In genomic region chr6:16959789-16960188, GRCh38 we compare ENCODE assay signal across 22 cellular contexts.
DNase-seq lines count a peak whose midpoint lies in the region; ATAC-seq, FAIRE-seq and TF ChIP-seq lines count a peak whose summit lies in the region.
"Had no signal": no experiment of that assay in that cellular context is flagged by ENCODE, and none has a peak within 500 bp of the region (broad histone marks: within the 10 kb centered on the region; RNA-seq: fewer than 3 reads in every experiment).

No MANE protein-coding gene starts in this region.

- peaks cover 13% of the 10 kb centered on the region for H3K4me1 ChIP-seq in IMR-90 (ENCODE audit: control insufficient read depth, insufficient read depth, low read length)
- peaks cover 15% of the 10 kb centered on the region for H3K4me1 ChIP-seq in endothelial cell of umbilical vein (ENCODE audit: control insufficient read depth, extremely low read depth, insufficient read depth, low read length)
- H3K4me1 ChIP-seq in gastrocnemius medialis: peaks cover 5 to 9% of the 10 kb centered on the region in 2 donors
- H3K4me1 ChIP-seq: BE2C, BLaER1 had no signal

- no peaks in the 10 kb centered on the region for H4K20me1 ChIP-seq in IMR-90 (ENCODE audit: insufficient read depth, low read length)
- H4K20me1 ChIP-seq in endothelial cell of umbilical vein (replicated peaks; ENCODE audit: control insufficient read depth, extremely low read depth, insufficient read depth, low read length): no peaks in the 10 kb centered on the region
- H4K20me1 ChIP-seq: BLaER1 had no signal

- no peak overlapping the region for H3K56ac ChIP-seq in IMR-90 (ENCODE audit: extremely low read depth, insufficient read depth, low read length)

- H3K4me3 ChIP-seq in IMR-90 (ENCODE audit: insufficient read depth, low read depth, low read length) (no peak overlapping the region), endothelial cell of umbilical vein (replicated peaks in 1 of 3; ENCODE audit: insufficient read depth in 1 of 3, low read depth in 1 of 3, low read length in 3 of 3) (no peak overlapping the region), gastrocnemius medialis (no peak overlapping the region)
- H3K4me3 ChIP-seq: BLaER1 had no signal

- no peaks in the 10 kb centered on the region for H3K27me3 ChIP-seq in IMR-90 (ENCODE audit: control insufficient read depth, insufficient read depth, low read length)
- no peaks in the 10 kb centered on the region for H3K27me3 ChIP-seq in endothelial cell of umbilical vein (ENCODE audit: control insufficient read depth in 2 of 2, insufficient read depth in 2 of 2, low read length in 2 of 2)
- no peaks in the 10 kb centered on the region for H3K27me3 ChIP-seq in gastrocnemius medialis
- H3K27me3 ChIP-seq: BE2C, BLaER1 had no signal

- H2BK20ac ChIP-seq in IMR-90 (ENCODE audit: low read depth, low read length): peak overlapping the region; percentile 28; the same call in 1 of the 2 replicates

- in situ Hi-C loops in IMR-90 (cut with MboI; ENCODE audit: low sequenced_read_pairs): loop anchor here (5.0 to 10.0 kb wide), 2 partner anchors 187 to 625 kb away; no protein-coding TSS in a partner anchor
- in situ Hi-C loops in gastrocnemius medialis (cut with MboI; ENCODE audit: low sequenced_read_pairs in 4 of 4): loop anchor here in 3 of 4 donors (10.0 to 25.0 kb wide), 4 partner anchors 147 to 622 kb away; no protein-coding TSS in a partner anchor

- peak overlapping the region; percentile 25; the same call in 1 of the 2 replicates for H3K23ac ChIP-seq in IMR-90 (ENCODE audit: low read depth, low read length)

- H3K27ac ChIP-seq in IMR-90 (ENCODE audit: insufficient read depth, low read length) (no peak overlapping the region), endothelial cell of umbilical vein (ENCODE audit: insufficient read depth, low read depth, low read length) (no peak overlapping the region), gastrocnemius medialis (no peak overlapping the region)
- H3K27ac ChIP-seq: BLaER1 had no signal

- H3K9me3 ChIP-seq in IMR-90 (ENCODE audit: control insufficient read depth, insufficient read depth, low read length) (no peaks in the 10 kb centered on the region), endothelial cell of umbilical vein (replicated peaks; ENCODE audit: control insufficient read depth, insufficient read depth, low read length) (no peaks in the 10 kb centered on the region), gastrocnemius medialis (no peaks in the 10 kb centered on the region)
- H3K9me3 ChIP-seq: BE2C, BLaER1 had no signal

- no CpG with 5 or more reads among the region's 1 CpG for WGBS in IMR-90 (ENCODE audit: extremely low coverage in 2 of 2, insufficient read length in 1 of 2), 2 experiments

- TF ChIP-seq POLR2A in IMR-90 (IDR thresholded peaks at IDR 0.05; ENCODE audit: low read depth, low read length) (no peak), endothelial cell of umbilical vein (IDR thresholded peaks at IDR 0.05; ENCODE audit: low read depth, low read length) (no peak), gastrocnemius medialis (IDR thresholded peaks at IDR 0.05) (no peak)

- H3K9me1 ChIP-seq in IMR-90 (ENCODE audit: insufficient read depth, low read length) (peaks cover 15% of the 10 kb centered on the region), endothelial cell of umbilical vein (replicated peaks; ENCODE audit: control insufficient read depth, extremely low read depth, insufficient read depth, low read length) (no peaks in the 10 kb centered on the region)

- no peak overlapping the region for H4K5ac ChIP-seq in IMR-90 (ENCODE audit: low read depth, low read length)

- no peak overlapping the region for H4K8ac ChIP-seq in IMR-90 (ENCODE audit: low read depth in 2 of 2, low read length in 2 of 2)

- ATAC-seq in IMR-90 (ENCODE audit: low read depth): no peak
- ATAC-seq in gastrocnemius medialis: peak; percentile 78 to 82

- peak overlapping the region; percentile 42; the same call in 1 of the 2 replicates for H3K4ac ChIP-seq in IMR-90 (ENCODE audit: low read depth, low read length)

- no peak overlapping the region for H2AK5ac ChIP-seq in IMR-90 (ENCODE audit: low read depth, low read length)

- H3K18ac ChIP-seq in IMR-90 (ENCODE audit: low read depth, low read length): peak overlapping the region; percentile 77; the same call in 1 of the 2 replicates

- DNase-seq in IMR-90 (no peak), endothelial cell of umbilical vein (ENCODE audit: low read depth, low spot score) (peak; percentile 9), gastrocnemius medialis (no peak), activated gamma-delta T cell (lab: John Stamatoyannopoulos, UW) (no peak), germinal center (ENCODE audit: low spot score) (no peak)
- no peak for DNase-seq in activated CD4-positive, alpha-beta memory T cell treated with anti-CD3 and anti-CD28 coated beads for 36 hours
- DNase-seq: 8988T; ACHN; BE2C; C1 segment of cervical spinal cord; CD4-positive, alpha-beta memory T cell; CD4-positive, CD25-positive, alpha-beta regulatory T cell; CD8-positive, alpha-beta memory T cell; COR-L47; DMS79 treated with DMSO at 0.1 percent for 48 hours; GF-D8 had no signal

- CTCF ChIA-PET in IMR-90 (lab: Yijun Ruan, JAX): interaction anchor here (1.4 to 1.5 kb wide), 2 partner anchors 9 to 196 kb away, joined by 3 to 4 read pairs; no protein-coding TSS in a partner anchor
- CTCF ChIA-PET in endothelial cell of umbilical vein (lab: Charles Lee): interaction anchor here (1.0 to 1.7 kb wide), 2 partner anchors 127 to 628 kb away, joined by 3 to 5 read pairs; no protein-coding TSS in a partner anchor
- CTCF ChIA-PET in activated CD4-positive, alpha-beta memory T cell treated with anti-CD3 and anti-CD28 coated beads for 36 hours (lab: Charles Lee): no interaction called here

- H3K4me1 Mint-ChIP-seq in activated CD4-positive, alpha-beta memory T cell treated with anti-CD3 and anti-CD28 coated beads for 36 hours (ENCODE audit: low read depth): peaks cover 30% of the 10 kb centered on the region

- H2BK120ac ChIP-seq in IMR-90 (ENCODE audit: low read depth, low read length): peak overlapping the region; percentile 72

- H3K36me3 ChIP-seq in IMR-90 (ENCODE audit: control insufficient read depth, insufficient read depth, low read length): no peaks in the 10 kb centered on the region
- no peaks in the 10 kb centered on the region for H3K36me3 ChIP-seq in endothelial cell of umbilical vein (ENCODE audit: control insufficient read depth in 2 of 2, extremely low read depth in 1 of 2, insufficient read depth in 2 of 2, low read length in 2 of 2)
- no peaks in the 10 kb centered on the region for H3K36me3 ChIP-seq in gastrocnemius medialis
- H3K36me3 ChIP-seq: BE2C, BLaER1 had no signal

- no peaks in the 10 kb centered on the region for H3K36me3 Mint-ChIP-seq in activated CD4-positive, alpha-beta memory T cell treated with anti-CD3 and anti-CD28 coated beads for 36 hours
- H3K36me3 Mint-ChIP-seq: CD14-positive monocyte; CD4-positive, alpha-beta memory T cell; CD4-positive, CD25-positive, alpha-beta regulatory T cell; CD8-positive, alpha-beta memory T cell had no signal

- BruUV-seq in IMR-90 (replicated peaks; lab: Mats Ljungman, UMichigan) (no TSS peak), endothelial cell of umbilical vein (replicated peaks; lab: Mats Ljungman, UMichigan) (no TSS peak)

- H3K79me2 ChIP-seq in endothelial cell of umbilical vein (ENCODE audit: control insufficient read depth, insufficient read depth, low read length): no peaks in the 10 kb centered on the region

- no peaks in the 10 kb centered on the region for H3K79me1 ChIP-seq in IMR-90 (ENCODE audit: low read depth in 1 of 2, low read length in 2 of 2)

- H2BK5ac ChIP-seq in IMR-90 (ENCODE audit: low read depth, low read length, poor library complexity, severe bottlenecking): no peak overlapping the region

- H2AFZ ChIP-seq in IMR-90 (replicated peaks; ENCODE audit: low read length, poor library complexity): no peak overlapping the region
- no peak overlapping the region for H2AFZ ChIP-seq in endothelial cell of umbilical vein (ENCODE audit: low read depth, low read length)

- TF ChIP-seq RAD21 in IMR-90 (IDR thresholded peaks at IDR 0.05; ENCODE audit: low read length): no peak

- no peak overlapping the region for H3K27ac Mint-ChIP-seq in activated CD4-positive, alpha-beta memory T cell treated with anti-CD3 and anti-CD28 coated beads for 36 hours
- H3K27ac Mint-ChIP-seq: CD14-positive monocyte; CD4-positive, alpha-beta memory T cell; CD4-positive, CD25-positive, alpha-beta regulatory T cell had no signal

- H3K9ac ChIP-seq in IMR-90 (ENCODE audit: low read depth, low read length) (no peak overlapping the region), endothelial cell of umbilical vein (replicated peaks; ENCODE audit: extremely low read depth, insufficient read depth, low read length) (no peak overlapping the region)
- H3K9ac ChIP-seq: BLaER1 had no signal

- no peak overlapping the region for H2AK9ac ChIP-seq in IMR-90 (replicated peaks; ENCODE audit: low read depth, low read length, poor library complexity)

- H3K4me3 Mint-ChIP-seq in activated CD4-positive, alpha-beta memory T cell treated with anti-CD3 and anti-CD28 coated beads for 36 hours: no peak overlapping the region
- H3K4me3 Mint-ChIP-seq: CD14-positive monocyte; CD4-positive, alpha-beta memory T cell; CD4-positive, CD25-positive, alpha-beta regulatory T cell; CD8-positive, alpha-beta memory T cell had no signal

- dilution Hi-C loops in IMR-90 (cut with HindIII; ENCODE audit: low sequenced_read_pairs, unreplicated experiment) (no loop called here), endothelial cell of umbilical vein (cut with MboI; ENCODE audit: extremely low pct_ligation_motif_present, low sequenced_read_pairs) (no loop called here)

- no peaks in the 10 kb centered on the region for H3K9me3 Mint-ChIP-seq in activated CD4-positive, alpha-beta memory T cell treated with anti-CD3 and anti-CD28 coated beads for 36 hours
- H3K9me3 Mint-ChIP-seq: CD14-positive monocyte; CD4-positive, alpha-beta memory T cell; CD8-positive, alpha-beta memory T cell had no signal

- intact Hi-C loops in IMR-90 (cut with micrococcal nuclease) (loop anchor here (10.0 kb wide), 4 partner anchors 115 to 625 kb away; no protein-coding TSS in a partner anchor), endothelial cell of umbilical vein (cut with micrococcal nuclease) (no loop called here), gastrocnemius medialis (cut with DNase I; ENCODE audit: low total_unique reads) (loop anchor here (5.0 to 10.0 kb wide), 4 partner anchors 107 to 625 kb away; no protein-coding TSS in a partner anchor)
- intact Hi-C loops in activated CD4-positive, alpha-beta memory T cell treated with anti-CD3 and anti-CD28 coated beads for 36 hours (cut with micrococcal nuclease): loop anchor here (10.0 kb wide), 2 partner anchors 365 to 425 kb away; no protein-coding TSS in a partner anchor

- no peak for TF ChIP-seq CTCF in IMR-90 (conservative IDR thresholded peaks at IDR 0.05; ENCODE audit: low read depth, low read length)
- TF ChIP-seq CTCF in endothelial cell of umbilical vein (IDR thresholded peaks at IDR 0.05; ENCODE audit: extremely low read depth in 1 of 2, insufficient read depth in 1 of 2, low read depth in 1 of 2, low read length in 2 of 2): no peak
- no peak for TF ChIP-seq CTCF in gastrocnemius medialis (IDR thresholded peaks at IDR 0.05 in 4 of 5, conservative IDR thresholded peaks at IDR 0.05 in 1 of 5)

- POLR2A ChIA-PET in IMR-90 (lab: Charles Lee; ENCODE audit: unreplicated experiment): interaction anchor here (0.6 kb wide), 1 partner anchor 63 kb away, joined by 3 read pairs; no protein-coding TSS in a partner anchor
- POLR2A ChIA-PET in endothelial cell of umbilical vein (lab: Charles Lee): no interaction called here
- POLR2A ChIA-PET in activated CD4-positive, alpha-beta memory T cell treated with anti-CD3 and anti-CD28 coated beads for 36 hours (lab: Charles Lee): no interaction called here

- no peak overlapping the region for H4K91ac ChIP-seq in IMR-90 (ENCODE audit: insufficient read depth, low read depth, low read length)

- peaks cover 6% of the 10 kb centered on the region for H3K27me3 Mint-ChIP-seq in activated CD4-positive, alpha-beta memory T cell treated with anti-CD3 and anti-CD28 coated beads for 36 hours

- no peak for FAIRE-seq in endothelial cell of umbilical vein (lab: Jason Lieb, UNC)
- FAIRE-seq: A204.1, G401.6, GM12891, GM19239 had no signal

- H3K4me2 ChIP-seq in IMR-90 (ENCODE audit: low read depth, low read length) (no peak overlapping the region), endothelial cell of umbilical vein (ENCODE audit: insufficient read depth, low read length) (no peak overlapping the region)
- H3K4me2 ChIP-seq: BLaER1 had no signal

- no peak overlapping the region for H3K14ac ChIP-seq in IMR-90 (replicated peaks; ENCODE audit: low read depth, low read length)

- H2BK15ac ChIP-seq in IMR-90 (ENCODE audit: low read depth, low read length): 0 out of 3 replicates have a peak overlapping the region, but pooled peaks have one; percentile 60
